ENCODE assay signal across 1 cellular context in genomic region chr13:110680852-110681251, GRCh38.
TF ChIP-seq lines count a peak whose summit lies in the region.

No MANE protein-coding gene starts in this region.

TF ChIP-seq in endothelial cell of umbilical vein, 7 proteins besides CTCF, POLR2A, EP300 and RAD21 (continued from another document):
- no peak for TF ChIP-seq EZH2 (IDR thresholded peaks at IDR 0.05; ENCODE audit: borderline replicate concordance, low read depth, low read length, severe bottlenecking)
- TF ChIP-seq POLR2AphosphoS5 (IDR thresholded peaks at IDR 0.05; ENCODE audit: insufficient read depth, low read depth, low read length), result no peak
- no peak for TF ChIP-seq MAX (IDR thresholded peaks at IDR 0.05; ENCODE audit: insufficient read depth, insufficient read length)
- no peak for TF ChIP-seq MYC (IDR thresholded peaks at IDR 0.05; ENCODE audit: low read depth, low read length)
TF ChIP-seq in endothelial cell of umbilical vein: peak in this region for 0.
